ENCODE assay signal across 8 cellular contexts in genomic region chr14:41461380-41461779, GRCh38.
"Had no signal": no experiment of that assay in that cellular context is flagged by ENCODE, and none has a peak within 500 bp of the region (broad histone marks: within the 10 kb centered on the region; RNA-seq: fewer than 3 reads in every experiment).

No MANE protein-coding gene starts in this region.

- DNase-seq: GDM1, GF-D8 had no signal

- H3K4me3 ChIP-seq: GM12878 had no signal

- ATAC-seq: GM12878 had no signal

- FAIRE-seq: G401.6, GM12878, GM12891, GM12892, GM18507, GM19239 had no signal
